In genomic region chr12:95546491-95546813, GRCh38 we compare ENCODE assay signal across 1 cellular context.
TF ChIP-seq lines count a peak whose summit lies in the region.

No MANE protein-coding gene starts in this region.

TF ChIP-seq in WTC11, 78 proteins besides CTCF, POLR2A, EP300 and RAD21 (continued from another document):
- TF ChIP-seq, protein P1, sequence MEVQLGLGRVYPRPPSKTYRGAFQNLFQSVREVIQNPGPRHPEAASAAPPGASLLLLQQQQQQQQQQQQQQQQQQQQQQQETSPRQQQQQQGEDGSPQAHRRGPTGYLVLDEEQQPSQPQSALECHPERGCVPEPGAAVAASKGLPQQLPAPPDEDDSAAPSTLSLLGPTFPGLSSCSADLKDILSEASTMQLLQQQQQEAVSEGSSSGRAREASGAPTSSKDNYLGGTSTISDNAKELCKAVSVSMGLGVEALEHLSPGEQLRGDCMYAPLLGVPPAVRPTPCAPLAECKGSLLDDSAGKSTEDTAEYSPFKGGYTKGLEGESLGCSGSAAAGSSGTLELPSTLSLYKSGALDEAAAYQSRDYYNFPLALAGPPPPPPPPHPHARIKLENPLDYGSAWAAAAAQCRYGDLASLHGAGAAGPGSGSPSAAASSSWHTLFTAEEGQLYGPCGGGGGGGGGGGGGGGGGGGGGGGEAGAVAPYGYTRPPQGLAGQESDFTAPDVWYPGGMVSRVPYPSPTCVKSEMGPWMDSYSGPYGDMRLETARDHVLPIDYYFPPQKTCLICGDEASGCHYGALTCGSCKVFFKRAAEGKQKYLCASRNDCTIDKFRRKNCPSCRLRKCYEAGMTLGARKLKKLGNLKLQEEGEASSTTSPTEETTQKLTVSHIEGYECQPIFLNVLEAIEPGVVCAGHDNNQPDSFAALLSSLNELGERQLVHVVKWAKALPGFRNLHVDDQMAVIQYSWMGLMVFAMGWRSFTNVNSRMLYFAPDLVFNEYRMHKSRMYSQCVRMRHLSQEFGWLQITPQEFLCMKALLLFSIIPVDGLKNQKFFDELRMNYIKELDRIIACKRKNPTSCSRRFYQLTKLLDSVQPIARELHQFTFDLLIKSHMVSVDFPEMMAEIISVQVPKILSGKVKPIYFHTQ (CRISPR knock-in tag; IDR thresholded peaks at IDR 0.05) = no peak
- no peak for TF ChIP-seq ATF1 (CRISPR knock-in tag; IDR thresholded peaks at IDR 0.05)
